8 cellular contexts compared by ENCODE assay signal in the genomic region with DNA sequence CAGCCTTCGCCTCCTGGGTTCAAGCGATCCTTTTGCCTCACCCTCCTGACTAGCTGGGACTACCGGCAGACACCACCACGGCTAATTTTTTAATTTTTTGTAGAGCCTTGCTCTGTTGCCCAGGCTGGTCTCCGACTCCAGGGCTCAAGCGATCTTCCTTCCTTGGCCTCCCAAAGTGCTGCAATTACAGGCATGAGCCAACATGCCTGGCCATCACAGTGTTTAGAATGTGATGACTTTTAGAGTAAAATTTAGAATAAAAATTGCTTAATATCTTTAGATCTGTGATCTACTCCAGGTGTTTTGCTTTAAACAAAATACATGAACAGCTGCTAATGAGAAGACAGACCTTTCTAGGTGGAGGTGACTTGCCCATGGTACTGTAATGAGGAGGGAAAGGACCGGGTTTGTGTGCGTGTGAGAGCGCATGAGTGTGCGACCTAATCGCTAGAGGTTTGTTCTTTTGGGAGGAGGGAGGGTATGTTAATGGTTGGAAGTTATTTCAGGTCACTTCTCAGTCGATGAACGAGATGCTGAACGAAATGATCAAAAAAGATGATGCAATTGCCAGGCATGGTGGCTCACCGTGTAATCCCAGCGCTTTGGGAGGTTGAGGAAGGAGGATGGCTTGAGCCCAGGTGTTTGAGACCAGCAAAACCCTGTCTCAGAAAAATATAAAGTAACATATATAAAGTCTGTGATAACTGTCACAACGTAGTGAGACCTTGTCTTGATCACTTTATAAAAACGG. TPM values are rescaled to one million over a fixed set of nuclear protein-coding genes. Genes with fewer than 3 reads are reported as not detected.
DNase-seq lines count a peak whose midpoint lies in the region; ATAC-seq and TF ChIP-seq lines count a peak whose summit lies in the region.
"Had no signal": no experiment of that assay in that cellular context is flagged by ENCODE, and none has a peak within 500 bp of the region (broad histone marks: within the 10 kb centered on the region; RNA-seq: fewer than 3 reads in every experiment).

No MANE protein-coding gene starts in this region.

- no peaks in the 10 kb centered on the region for H4K20me1 ChIP-seq in fibroblast of lung (ENCODE audit: control insufficient read depth, extremely low read depth, insufficient read depth, low read length)

- DNase-seq in HAP-1 (ENCODE audit: low spot score in 2 of 2) (no peak), T-helper 17 cell (no peak), fibroblast of lung (ENCODE audit: low read depth in 2 of 2) (no peak), gastrocnemius medialis (no peak), head of caudate nucleus (no peak), COLO668 (lab: John Stamatoyannopoulos, UW; ENCODE audit: unreplicated experiment) (no peak), NCI-H1092 (lab: John Stamatoyannopoulos, UW) (no peak)
- DNase-seq: right cardiac atrium had no signal

- ATAC-seq in T-helper 17 cell (no peak), gastrocnemius medialis (no peak)
- ATAC-seq: right cardiac atrium had no signal

- H3K4me3 ChIP-seq in HAP-1, result peak overlapping the region; percentile 80; the same call in 1 of the 2 replicates
- peak overlapping the region in 3 of 4 experiments; percentile 55 to 97 (median 68) for H3K4me3 ChIP-seq in fibroblast of lung (replicated peaks in 1 of 4; ENCODE audit: control extremely low read depth in 1 of 4, insufficient read depth in 1 of 4, low read depth in 3 of 4, low read length in 4 of 4)
- H3K4me3 ChIP-seq in gastrocnemius medialis, result peak overlapping the region in 3 of 4 donors; percentile 69 to 93 (median 78)

- H3K27me3 Mint-ChIP-seq in T-helper 17 cell, result no peaks in the 10 kb centered on the region

- no peaks in the 10 kb centered on the region for H3K27me3 ChIP-seq in HAP-1 (ENCODE audit: low read depth)
- no peaks in the 10 kb centered on the region for H3K27me3 ChIP-seq in fibroblast of lung (ENCODE audit: control insufficient read depth, insufficient read depth, low read length)
- no peaks in the 10 kb centered on the region for H3K27me3 ChIP-seq in gastrocnemius medialis

- H3K79me2 ChIP-seq in fibroblast of lung (ENCODE audit: control insufficient read depth, insufficient read depth, low read length), result peaks cover 60% of the 10 kb centered on the region

- TF ChIP-seq CTCF in fibroblast of lung (conservative IDR thresholded peaks at IDR 0.05 in 1 of 2, IDR thresholded peaks at IDR 0.05 in 1 of 2; ENCODE audit: low read depth in 1 of 2, low read length in 2 of 2) (no peak), gastrocnemius medialis (IDR thresholded peaks at IDR 0.05 in 4 of 5, conservative IDR thresholded peaks at IDR 0.05 in 1 of 5) (no peak)

- intact Hi-C loops in gastrocnemius medialis (cut with DNase I; ENCODE audit: low total_unique reads) (loop anchor here (10.0 kb wide), 1 partner anchor 769 kb away; the partner anchor contains the start of gene TRIM52), head of caudate nucleus (cut with DNase I) (no loop called here)

- peak overlapping the region; percentile 41 for H3K4me3 Mint-ChIP-seq in T-helper 17 cell

- H3K4me1 ChIP-seq in HAP-1, result peaks cover 11% of the 10 kb centered on the region
- peaks cover 2% of the 10 kb centered on the region for H3K4me1 ChIP-seq in fibroblast of lung (ENCODE audit: control insufficient read depth, extremely low read depth, insufficient read depth, low read length)
- peaks cover 22 to 29% of the 10 kb centered on the region in 2 donors for H3K4me1 ChIP-seq in gastrocnemius medialis

- no peak overlapping the region for H3K9ac ChIP-seq in fibroblast of lung (ENCODE audit: insufficient read depth, low read length)

- peak overlapping the region; percentile 71 for H3K4me2 ChIP-seq in fibroblast of lung (ENCODE audit: extremely low read depth, insufficient read depth, low read length)

- peak overlapping the region; percentile 92 for H3K27ac Mint-ChIP-seq in T-helper 17 cell

- no peak for TF ChIP-seq POLR2A in gastrocnemius medialis (IDR thresholded peaks at IDR 0.05)

- H3K36me3 Mint-ChIP-seq in T-helper 17 cell (ENCODE audit: low read depth), result peaks cover 8% of the 10 kb centered on the region

- no peaks in the 10 kb centered on the region for H3K9me3 ChIP-seq in HAP-1
- no peaks in the 10 kb centered on the region for H3K9me3 ChIP-seq in T-helper 17 cell (ENCODE audit: control insufficient read depth, low read length, poor library complexity, severe bottlenecking)
- no peaks in the 10 kb centered on the region for H3K9me3 ChIP-seq in fibroblast of lung (ENCODE audit: control insufficient read depth, insufficient read depth, low read depth, low read length)
- no peaks in the 10 kb centered on the region for H3K9me3 ChIP-seq in gastrocnemius medialis

- H3K27ac ChIP-seq in fibroblast of lung (ENCODE audit: insufficient read depth, low read length) (no peak overlapping the region), gastrocnemius medialis (no peak overlapping the region)

- peaks cover 29% of the 10 kb centered on the region for H3K36me3 ChIP-seq in HAP-1 (replicated peaks)
- no peaks in the 10 kb centered on the region for H3K36me3 ChIP-seq in fibroblast of lung (ENCODE audit: control insufficient read depth, insufficient read depth, low read length)
- no peaks in the 10 kb centered on the region for H3K36me3 ChIP-seq in gastrocnemius medialis

- H2AFZ ChIP-seq in fibroblast of lung (ENCODE audit: low read length), result no peak overlapping the region

- in situ Hi-C loops in HAP-1 (cut with MboI; ENCODE audit: low sequenced_read_pairs) (no loop called here), gastrocnemius medialis (cut with MboI; ENCODE audit: low sequenced_read_pairs in 4 of 4) (loop anchor here in 1 of 4 donors (25.0 kb wide), 1 partner anchor 834 kb away; no protein-coding TSS in a partner anchor)

- H3K4me1 Mint-ChIP-seq in T-helper 17 cell, result peaks cover 29% of the 10 kb centered on the region

RNA-seq across cellular contexts. Expression of gene CNOT6, which starts 2.0 kb away (rescaled TPM):
- 10 to 100 TPM; 19.0 to 22.0 TPM for total RNA-seq in T-helper 17 cell
- 11.3 and 12.7 TPM in 2 replicates for total RNA-seq in fibroblast of lung
- polyA plus RNA-seq in fibroblast of lung, result 19.5 and 20.0 TPM in 2 replicates
- 13.8 and 14.2 TPM in 2 replicates for polyA plus RNA-seq in fibroblast of lung (2012)
- polyA minus RNA-seq in fibroblast of lung (ENCODE audit: low replicate concordance), result 2.0 and 5.3 TPM in 2 replicates
- total RNA-seq in gastrocnemius medialis, result 10 to 100 TPM in 1 of 4 donors, 1 to 10 TPM in 3; 4.1 to 12.0 (median 6.4) TPM
